15 cellular contexts compared by ENCODE assay signal in the genomic region with DNA sequence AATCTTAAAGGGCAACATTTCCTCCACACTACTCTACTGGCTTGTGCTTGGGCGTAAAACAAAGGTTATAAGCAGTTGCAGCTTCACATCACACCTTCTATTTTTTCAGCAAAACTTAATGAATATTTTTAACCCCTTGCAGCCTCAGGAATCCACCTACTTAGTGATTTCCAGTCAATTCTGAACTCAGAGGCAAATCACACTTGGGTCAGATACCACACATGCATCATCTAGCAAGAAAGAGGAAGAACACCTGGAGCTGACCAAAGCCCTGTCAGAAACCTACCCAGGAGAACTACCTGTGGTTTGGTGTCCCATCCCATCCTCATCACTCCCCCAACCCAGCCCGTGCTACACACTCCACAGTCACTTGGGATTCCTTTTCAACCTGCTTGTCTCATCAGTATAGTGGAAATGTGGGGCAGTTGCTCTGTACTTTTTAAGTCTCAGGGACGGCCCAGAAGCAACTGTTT. TPM values are rescaled to one million over a fixed set of nuclear protein-coding genes. Genes with fewer than 3 reads are reported as not detected.
DNase-seq lines count a peak whose midpoint lies in the region; ATAC-seq, FAIRE-seq and TF ChIP-seq lines count a peak whose summit lies in the region.
"Had no signal": no experiment of that assay in that cellular context is flagged by ENCODE, and none has a peak within 500 bp of the region (broad histone marks: within the 10 kb centered on the region; RNA-seq: fewer than 3 reads in every experiment).

No MANE protein-coding gene starts in this region.

- H3K9ac ChIP-seq in neural progenitor cell: no peak overlapping the region

- WGBS in pancreas, 2 donors: 90 to 92% methylated on average over 3 of the region's 3 CpGs

- H3K4me3 ChIP-seq in GM12864 (ENCODE audit: low read depth, low read length) (no peak overlapping the region), neural progenitor cell (no peak overlapping the region), pancreas (no peak overlapping the region)
- H3K4me3 ChIP-seq: body of pancreas, left ventricle myocardium inferior had no signal

- intact Hi-C loops in pancreas (cut with DNase I): no loop called here

- no peak overlapping the region for H2AFZ ChIP-seq in neural progenitor cell (replicated peaks)

- DNase-seq in GM12864 (ENCODE audit: low read depth) (peak; percentile 78), GM19239 (ENCODE audit: insufficient read length, low spot score) (peak; percentile 15), NCI-H345 treated with DMSO at 0.1 percent for 48 hours (lab: John Stamatoyannopoulos, UW; ENCODE audit: unreplicated experiment) (no peak), neural progenitor cell (ENCODE audit: low spot score) (no peak), pancreas (no peak), nephron progenitor cell (no peak)
- DNase-seq: body of pancreas; CD8-positive, alpha-beta memory T cell; H9; left ventricle myocardium inferior; NCI-H1092 had no signal

- H3K9me3 ChIP-seq in neural progenitor cell (ENCODE audit: low read depth) (peaks cover 19% of the 10 kb centered on the region), pancreas (no peaks in the 10 kb centered on the region)

- H3K4me2 ChIP-seq in neural progenitor cell: no peak overlapping the region

- H3K4me1 Mint-ChIP-seq in neural progenitor cell: no peaks in the 10 kb centered on the region
- H3K4me1 Mint-ChIP-seq in nephron progenitor cell: no peaks in the 10 kb centered on the region

- H3K27me3 Mint-ChIP-seq in neural progenitor cell (ENCODE audit: insufficient read depth, low read depth): peaks cover 2% of the 10 kb centered on the region
- peaks cover 4% of the 10 kb centered on the region for H3K27me3 Mint-ChIP-seq in nephron progenitor cell (ENCODE audit: low read depth, poor library complexity)
- H3K27me3 Mint-ChIP-seq: CD8-positive, alpha-beta memory T cell; progenitor cell of endocrine pancreas had no signal

- no peaks in the 10 kb centered on the region for H3K4me1 ChIP-seq in neural progenitor cell
- H3K4me1 ChIP-seq in pancreas: no peaks in the 10 kb centered on the region

- H3K27ac ChIP-seq in neural progenitor cell: no peak overlapping the region
- no peak overlapping the region for H3K27ac ChIP-seq in pancreas
- H3K27ac ChIP-seq: body of pancreas, left ventricle myocardium inferior, RWPE1 had no signal

- TF ChIP-seq CTCF in GM12864 (IDR thresholded peaks at IDR 0.05; ENCODE audit: low read depth, low read length, missing control alignments) (no peak), neural progenitor cell (IDR thresholded peaks at IDR 0.05) (no peak), pancreas (IDR thresholded peaks at IDR 0.05) (no peak), nephron progenitor cell (IDR thresholded peaks at IDR 0.05) (no peak)

- peaks cover 35% of the 10 kb centered on the region for H3K9me3 Mint-ChIP-seq in neural progenitor cell
- H3K9me3 Mint-ChIP-seq in nephron progenitor cell: peaks cover 49% of the 10 kb centered on the region

- H3K4me3 Mint-ChIP-seq in neural progenitor cell: no peak overlapping the region
- H3K4me3 Mint-ChIP-seq in nephron progenitor cell: no peak overlapping the region
- H3K4me3 Mint-ChIP-seq: H9 had no signal

- H3K36me3 Mint-ChIP-seq in neural progenitor cell (peaks cover 60% of the 10 kb centered on the region), nephron progenitor cell (ENCODE audit: low read depth) (peaks cover 91% of the 10 kb centered on the region)

- H3K27ac Mint-ChIP-seq in neural progenitor cell (no peak overlapping the region), nephron progenitor cell (no peak overlapping the region)
- H3K27ac Mint-ChIP-seq: progenitor cell of endocrine pancreas had no signal

- peaks cover 82% of the 10 kb centered on the region for H3K79me2 ChIP-seq in neural progenitor cell (ENCODE audit: low read depth)

- H3K27me3 ChIP-seq in neural progenitor cell (no peaks in the 10 kb centered on the region), pancreas (no peaks in the 10 kb centered on the region)
- H3K27me3 ChIP-seq: body of pancreas had no signal

- H3F3A ChIP-seq in neural progenitor cell (ENCODE audit: low read depth): no peaks in the 10 kb centered on the region

- H3K36me3 ChIP-seq in neural progenitor cell (peaks cover 30% of the 10 kb centered on the region), pancreas (no peaks in the 10 kb centered on the region)

- ATAC-seq in HG02763 (IDR thresholded peaks at IDR 0.05; ENCODE audit: unreplicated experiment): peak; percentile 75
- peak; percentile 71 for ATAC-seq in HG03558 (IDR thresholded peaks at IDR 0.05; ENCODE audit: extremely low read depth, unreplicated experiment)
- no peak for ATAC-seq in pancreas
- ATAC-seq: body of pancreas had no signal

- no peaks in the 10 kb centered on the region for H4K20me1 ChIP-seq in neural progenitor cell (ENCODE audit: low read depth)

- FAIRE-seq in GM19239 (lab: Jason Lieb, UNC) (peak; percentile 93), pancreas (lab: Jason Lieb, UNC) (no peak)

RNA-seq across cellular contexts. Expression of gene PIAS2, which starts 25.5 kb away (rescaled TPM):
- total RNA-seq in neural progenitor cell (ENCODE audit: low replicate concordance) (26.4 and 39.4 TPM in 2 replicates), pancreas (10 to 100 TPM in 5 of 6 donors, 1 to 10 TPM in 1; 9.9 to 17.6 (median 12.9) TPM)
- 1 to 10 TPM; 2.8 to 3.5 TPM for polyA plus RNA-seq in pancreas

RNA-seq across cellular contexts. Expression of gene KATNAL2, which starts 25.6 kb away (rescaled TPM):
- total RNA-seq in neural progenitor cell (ENCODE audit: low replicate concordance) (28.6 and 39.9 TPM in 2 replicates), pancreas (1 to 10 TPM in 5 of 6 donors, under 1 TPM in 1; 0.97 to 1.8 (median 1.5) TPM)
- polyA plus RNA-seq in pancreas: 1 to 10 TPM; 1.9 to 3.8 TPM

Comparison
In these comparisons a context has a peak if more than half of its experiments do, and no peak if none do; other contexts are left out.
1. DNase-seq: peak in GM12864 (single experiment) and GM19239 (single experiment); none in NCI-H345 treated with DMSO at 0.1 percent for 48 hours (single experiment), neural progenitor cell (single experiment), pancreas (0 of 6) and nephron progenitor cell (single experiment).
2. ATAC-seq: peak in HG02763 (single experiment) and HG03558 (single experiment); none in pancreas (0 of 4).
3. RNA of gene KATNAL2, which starts 25.6 kb away (total RNA-seq): 28.6 to 39.9 TPM in neural progenitor cell; 0.97 to 1.8 TPM in pancreas; every median in the first group is over 10 times any median in the second.